Comparison of ENCODE assay signal across 1 cellular context in the genomic region with DNA sequence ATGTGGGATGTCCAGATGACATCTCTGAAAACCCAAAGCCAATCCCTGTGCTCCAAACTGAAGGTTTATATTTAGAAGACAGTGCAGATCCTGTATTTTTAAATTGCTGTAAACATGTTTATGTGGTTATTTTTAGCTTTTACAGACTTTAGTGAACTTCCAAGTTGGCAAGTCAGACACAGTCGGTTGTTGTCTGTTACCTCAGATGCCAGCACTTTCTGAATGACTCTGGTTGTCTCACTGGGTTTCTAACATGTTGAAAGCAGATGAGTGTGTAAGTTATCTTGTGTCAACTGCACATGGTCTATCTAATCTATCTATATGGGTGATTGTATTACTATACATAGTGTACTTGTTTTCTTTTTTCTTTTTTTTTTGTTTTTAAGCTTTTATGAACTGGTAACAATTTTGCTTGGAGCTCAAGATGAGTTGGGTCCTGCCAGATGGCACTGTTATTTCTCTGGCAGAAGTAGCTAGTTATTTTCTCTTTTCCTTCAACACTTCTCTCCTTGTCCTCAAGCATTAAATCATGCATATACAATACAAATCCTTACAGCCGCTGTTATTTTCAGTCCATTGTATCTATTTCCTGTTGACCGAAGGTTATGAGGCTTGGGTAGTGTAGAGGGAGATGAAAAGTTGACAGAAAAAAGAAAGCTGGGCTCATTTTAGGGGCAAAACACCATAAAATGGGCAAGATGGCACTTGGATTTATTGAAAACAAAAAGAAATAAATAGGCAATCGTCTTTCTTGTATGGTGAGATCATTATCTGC.
TF ChIP-seq lines count a peak whose summit lies in the region.

No MANE protein-coding gene starts in this region.

TF ChIP-seq in SK-N-SH, 30 proteins besides CTCF, POLR2A, EP300 and RAD21 (continued from another document):
- TF ChIP-seq, protein P1, sequence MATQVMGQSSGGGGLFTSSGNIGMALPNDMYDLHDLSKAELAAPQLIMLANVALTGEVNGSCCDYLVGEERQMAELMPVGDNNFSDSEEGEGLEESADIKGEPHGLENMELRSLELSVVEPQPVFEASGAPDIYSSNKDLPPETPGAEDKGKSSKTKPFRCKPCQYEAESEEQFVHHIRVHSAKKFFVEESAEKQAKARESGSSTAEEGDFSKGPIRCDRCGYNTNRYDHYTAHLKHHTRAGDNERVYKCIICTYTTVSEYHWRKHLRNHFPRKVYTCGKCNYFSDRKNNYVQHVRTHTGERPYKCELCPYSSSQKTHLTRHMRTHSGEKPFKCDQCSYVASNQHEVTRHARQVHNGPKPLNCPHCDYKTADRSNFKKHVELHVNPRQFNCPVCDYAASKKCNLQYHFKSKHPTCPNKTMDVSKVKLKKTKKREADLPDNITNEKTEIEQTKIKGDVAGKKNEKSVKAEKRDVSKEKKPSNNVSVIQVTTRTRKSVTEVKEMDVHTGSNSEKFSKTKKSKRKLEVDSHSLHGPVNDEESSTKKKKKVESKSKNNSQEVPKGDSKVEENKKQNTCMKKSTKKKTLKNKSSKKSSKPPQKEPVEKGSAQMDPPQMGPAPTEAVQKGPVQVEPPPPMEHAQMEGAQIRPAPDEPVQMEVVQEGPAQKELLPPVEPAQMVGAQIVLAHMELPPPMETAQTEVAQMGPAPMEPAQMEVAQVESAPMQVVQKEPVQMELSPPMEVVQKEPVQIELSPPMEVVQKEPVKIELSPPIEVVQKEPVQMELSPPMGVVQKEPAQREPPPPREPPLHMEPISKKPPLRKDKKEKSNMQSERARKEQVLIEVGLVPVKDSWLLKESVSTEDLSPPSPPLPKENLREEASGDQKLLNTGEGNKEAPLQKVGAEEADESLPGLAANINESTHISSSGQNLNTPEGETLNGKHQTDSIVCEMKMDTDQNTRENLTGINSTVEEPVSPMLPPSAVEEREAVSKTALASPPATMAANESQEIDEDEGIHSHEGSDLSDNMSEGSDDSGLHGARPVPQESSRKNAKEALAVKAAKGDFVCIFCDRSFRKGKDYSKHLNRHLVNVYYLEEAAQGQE (IDR thresholded peaks at IDR 0.05; ENCODE audit: low read depth, low read length), result no peak
- TF ChIP-seq, protein P2, sequence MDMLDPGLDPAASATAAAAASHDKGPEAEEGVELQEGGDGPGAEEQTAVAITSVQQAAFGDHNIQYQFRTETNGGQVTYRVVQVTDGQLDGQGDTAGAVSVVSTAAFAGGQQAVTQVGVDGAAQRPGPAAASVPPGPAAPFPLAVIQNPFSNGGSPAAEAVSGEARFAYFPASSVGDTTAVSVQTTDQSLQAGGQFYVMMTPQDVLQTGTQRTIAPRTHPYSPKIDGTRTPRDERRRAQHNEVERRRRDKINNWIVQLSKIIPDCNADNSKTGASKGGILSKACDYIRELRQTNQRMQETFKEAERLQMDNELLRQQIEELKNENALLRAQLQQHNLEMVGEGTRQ (IDR thresholded peaks at IDR 0.05; ENCODE audit: borderline replicate concordance, low read depth, low read length), result no peak
TF ChIP-seq in SK-N-SH: peak in this region for 0.
